In the genomic region with DNA sequence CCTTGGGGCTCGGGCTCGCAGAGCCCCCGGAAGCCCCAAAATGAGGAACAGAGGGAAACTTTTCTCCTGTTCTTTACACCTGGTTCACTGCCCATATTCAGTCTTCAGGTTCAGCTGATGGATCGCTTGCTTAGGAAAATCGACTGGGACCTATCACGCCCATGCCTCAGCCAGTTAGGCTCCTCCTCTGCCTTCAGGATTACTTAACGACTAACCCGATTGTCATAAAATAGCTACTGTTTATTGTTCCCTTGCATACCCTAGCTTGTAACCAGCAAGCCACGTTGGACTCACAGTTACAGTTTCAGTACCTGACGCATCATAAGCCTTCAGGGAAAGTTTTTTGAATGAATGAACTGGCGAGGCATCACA, we compare ENCODE assay signal across 9 cellular contexts. TPM values are rescaled to one million over a fixed set of nuclear protein-coding genes. Genes with fewer than 3 reads are reported as not detected.
DNase-seq lines count a peak whose midpoint lies in the region; ATAC-seq, FAIRE-seq and TF ChIP-seq lines count a peak whose summit lies in the region.
"Had no signal": no experiment of that assay in that cellular context is flagged by ENCODE, and none has a peak within 500 bp of the region (broad histone marks: within the 10 kb centered on the region; RNA-seq: fewer than 3 reads in every experiment).

No MANE protein-coding gene starts in this region.

- peak overlapping the region; percentile 75 to 100 (median 88) for H3K4me3 ChIP-seq in heart right ventricle
- peak overlapping the region; percentile 88 to 90 for H3K4me3 ChIP-seq in kidney (ENCODE audit: low read length in 2 of 2)

- H3K36me3 ChIP-seq in heart right ventricle (peaks cover 0 to 48% (median 40%) of the 10 kb centered on the region in 9 donors), kidney (ENCODE audit: control insufficient read depth in 1 of 2, insufficient read depth in 2 of 2, low read length in 2 of 2) (peaks cover 17 to 28% of the 10 kb centered on the region in 2 donors)

- peak overlapping the region; percentile 96 for H3K27ac Mint-ChIP-seq in activated naive CD8-positive, alpha-beta T cell

- peaks cover 7% of the 10 kb centered on the region for H3K36me3 Mint-ChIP-seq in activated naive CD8-positive, alpha-beta T cell

- peak overlapping the region; percentile 98 for H3K4me3 Mint-ChIP-seq in activated naive CD8-positive, alpha-beta T cell

- H3K27ac ChIP-seq in heart right ventricle (peak overlapping the region in 9 of 10 donors; percentile 81 to 98 (median 94)), kidney (ENCODE audit: low read depth in 2 of 2, low read length in 2 of 2) (peak overlapping the region in 1 of 2 donors; percentile 99), temporal lobe (ENCODE audit: low read depth, low read length) (peak overlapping the region; percentile 96)

- H3K27me3 ChIP-seq in heart right ventricle = no peaks in the 10 kb centered on the region

- intact Hi-C loops in heart right ventricle (cut with DNase I) (loop anchor here in 1 of 10 donors (10.0 kb wide), 1 partner anchor 82 kb away; a partner anchor contains a TSS), left ventricle myocardium superior (cut with micrococcal nuclease) (no loop called here), kidney (cut with DNase I) (no loop called here)

- DNase-seq in heart right ventricle (no peak), left ventricle myocardium superior (no peak), kidney (no peak), occipital lobe (lab: John Stamatoyannopoulos, UW) (no peak)
- DNase-seq in effector CD4-positive, alpha-beta T cell = no peak
- no peak for DNase-seq in activated CD4-positive, CD25-positive, alpha-beta regulatory T cell (lab: John Stamatoyannopoulos, UW)

- H3K4me1 ChIP-seq in heart right ventricle (peaks cover 4 to 49% (median 35%) of the 10 kb centered on the region in 9 donors), kidney (ENCODE audit: control insufficient read depth in 1 of 2, insufficient read depth in 1 of 2, low read depth in 1 of 2, low read length in 2 of 2) (peaks cover 12 to 19% of the 10 kb centered on the region in 2 donors)

- ATAC-seq in heart right ventricle (no peak), left ventricle myocardium superior (no peak)

- H3K9ac ChIP-seq in kidney (ENCODE audit: low read length in 2 of 2) = peak overlapping the region; percentile 57 to 74

- no peaks in the 10 kb centered on the region for H3K27me3 Mint-ChIP-seq in activated naive CD8-positive, alpha-beta T cell

- no peaks in the 10 kb centered on the region for H3K9me3 Mint-ChIP-seq in activated naive CD8-positive, alpha-beta T cell (ENCODE audit: low read depth)

- WGBS in heart right ventricle, 2 donors = 2 to 4% methylated on average over 11 of the region's 11 CpGs

- no peak for FAIRE-seq in kidney (lab: Jason Lieb, UNC)

- H3K9me3 ChIP-seq in heart right ventricle (no peaks in the 10 kb centered on the region), kidney (ENCODE audit: control insufficient read depth in 1 of 2, low read length in 2 of 2) (no peaks in the 10 kb centered on the region)

- H3K4me1 Mint-ChIP-seq in activated naive CD8-positive, alpha-beta T cell (ENCODE audit: low read depth) = peaks cover 31% of the 10 kb centered on the region

- no peak for TF ChIP-seq CTCF in heart right ventricle (IDR thresholded peaks at IDR 0.05)
- no peak for TF ChIP-seq CTCF in kidney (IDR thresholded peaks at IDR 0.05; ENCODE audit: borderline replicate concordance, extremely low read depth, insufficient read depth)

RNA-seq across cellular contexts. Expression of a gene that starts 0.7 kb away (rescaled TPM):
- total RNA-seq in heart right ventricle (100 to 1,000 TPM in 6 of 10 donors, 10 to 100 TPM in 4; 77.4 to 138 (median 108) TPM), left ventricle myocardium superior (117 TPM), kidney (140 TPM), temporal lobe (147 TPM), occipital lobe (102 TPM)
- polyA plus RNA-seq in heart right ventricle (10 to 100 TPM; 66.0 to 96.9 TPM), kidney (ENCODE audit: insufficient read depth, low read depth, low replicate concordance) (103 TPM)

RNA-seq across cellular contexts. Expression of a gene that starts 33.9 kb away (rescaled TPM):
- total RNA-seq in heart right ventricle (not detected), left ventricle myocardium superior (not detected), kidney (not detected), temporal lobe (not detected), occipital lobe (not detected)
- polyA plus RNA-seq in heart right ventricle (under 1 TPM in 1 of 2 donors, not detected in 1; 0.01 TPM), kidney (ENCODE audit: insufficient read depth, low read depth, low replicate concordance) (not detected)
- total RNA-seq: pulmonary artery endothelial cell had no signal

RNA-seq across cellular contexts. Expression of a gene that starts 46.7 kb away (rescaled TPM):
- total RNA-seq in heart right ventricle = 10 to 100 TPM; 35.4 to 80.6 (median 49.8) TPM
- 100 to 1,000 TPM in 1 of 2 donors, 10 to 100 TPM in 1; 88.4 to 158 TPM for polyA plus RNA-seq in heart right ventricle
- 48.9 TPM for total RNA-seq in left ventricle myocardium superior
- total RNA-seq in kidney = 52.9 TPM
- polyA plus RNA-seq in kidney (ENCODE audit: insufficient read depth, low read depth, low replicate concordance) = 59.5 TPM
- 35.4 TPM for total RNA-seq in temporal lobe
- total RNA-seq in occipital lobe = 10.9 TPM
